In the genomic region with DNA sequence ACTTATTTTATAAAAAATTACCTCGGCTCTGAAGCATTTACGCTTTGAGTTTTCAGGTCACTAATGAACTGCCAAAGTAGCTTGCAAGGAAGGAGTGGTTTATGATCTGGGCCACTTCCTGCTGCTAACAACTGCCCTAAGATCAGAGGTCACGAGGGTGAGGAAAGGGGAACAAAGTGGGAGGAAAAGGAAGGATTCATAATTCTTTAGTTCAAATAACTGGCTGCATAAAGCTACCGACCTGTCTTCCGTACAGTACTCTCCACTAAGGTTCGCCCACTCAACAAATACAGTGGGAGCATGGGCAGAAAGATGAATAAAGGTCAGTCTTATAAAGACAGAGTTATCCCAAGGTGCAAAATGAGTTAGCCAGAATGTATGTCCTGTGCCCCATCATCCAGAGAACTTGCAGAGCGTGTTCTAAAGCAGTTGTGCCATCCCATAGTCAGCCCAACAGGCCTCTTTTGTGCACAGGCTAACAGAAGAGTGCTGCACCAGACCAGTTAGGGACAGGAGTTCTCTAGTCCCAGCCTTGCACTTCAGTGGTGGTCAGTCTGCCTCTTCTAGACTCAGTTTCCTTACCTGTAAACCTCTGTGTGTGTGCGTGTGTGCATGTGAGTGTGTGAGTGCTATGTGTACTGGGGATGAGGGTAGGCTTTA, we compare ENCODE assay signal across 8 cellular contexts.
DNase-seq lines count a peak whose midpoint lies in the region; ATAC-seq and TF ChIP-seq lines count a peak whose summit lies in the region.

No MANE protein-coding gene starts in this region.

- H3K4me3 ChIP-seq in adrenal gland (peak overlapping the region in 1 of 4 donors; percentile 16), muscle layer of duodenum (ENCODE audit: low read depth in 1 of 2, low read length in 2 of 2) (peak overlapping the region in 1 of 2 donors; percentile 60), SJCRH30 (no peak overlapping the region), testis (no peak overlapping the region)

- H3K27me3 ChIP-seq in adrenal gland: no peaks in the 10 kb centered on the region
- H3K27me3 ChIP-seq in muscle layer of duodenum (ENCODE audit: low read depth, low read length): no peaks in the 10 kb centered on the region
- H3K27me3 ChIP-seq in SJCRH30: no peaks in the 10 kb centered on the region
- H3K27me3 ChIP-seq in testis: no peaks in the 10 kb centered on the region

- no peaks in the 10 kb centered on the region for H3K9me3 ChIP-seq in adrenal gland (replicated peaks in 1 of 3)
- no peaks in the 10 kb centered on the region for H3K9me3 ChIP-seq in muscle layer of duodenum (ENCODE audit: control insufficient read depth in 1 of 2, low read length in 2 of 2)
- no peaks in the 10 kb centered on the region for H3K9me3 ChIP-seq in SJCRH30 (replicated peaks)
- no peaks in the 10 kb centered on the region for H3K9me3 ChIP-seq in testis

- TF ChIP-seq POLR2A in adrenal gland (IDR thresholded peaks at IDR 0.05) (no peak), testis (IDR thresholded peaks at IDR 0.05) (no peak)

- intact Hi-C loops in adrenal gland (cut with DNase I): no loop called here
- intact Hi-C loops in testis (cut with DNase I; ENCODE audit: low total_unique reads): no loop called here
- intact Hi-C loops in posterior vena cava (cut with DNase I): loop anchor here in 1 of 2 donors (10.0 kb wide), 1 partner anchor 49 kb away; no protein-coding TSS in a partner anchor

- no peaks in the 10 kb centered on the region for H3K36me3 ChIP-seq in adrenal gland (replicated peaks in 1 of 2)
- H3K36me3 ChIP-seq in muscle layer of duodenum (ENCODE audit: control insufficient read depth in 1 of 2, insufficient read depth in 2 of 2, low read length in 2 of 2): no peaks in the 10 kb centered on the region
- no peaks in the 10 kb centered on the region; the same call in 1 of the 2 replicates for H3K36me3 ChIP-seq in SJCRH30
- no peaks in the 10 kb centered on the region for H3K36me3 ChIP-seq in testis (ENCODE audit: low read depth, missing control alignments)

- H3K27ac ChIP-seq in adrenal gland (peak overlapping the region in 4 of 5 donors; percentile 37 to 84 (median 80)), muscle layer of duodenum (ENCODE audit: low read length) (peak overlapping the region; percentile 68), SJCRH30 (no peak overlapping the region), testis (peak overlapping the region in 1 of 2 donors; percentile 1)

- 59 to 69% (median 61%) methylated on average over 8 of the region's 8 CpGs for WGBS in adrenal gland, 4 donors
- 60 to 61% methylated on average over 8 of the region's 8 CpGs for WGBS in testis, 2 donors

- TF ChIP-seq CTCF in adrenal gland (IDR thresholded peaks at IDR 0.05) (no peak), testis (IDR thresholded peaks at IDR 0.05) (no peak)

- ATAC-seq in HG03135 (IDR thresholded peaks at IDR 0.05; ENCODE audit: unreplicated experiment) (peak; percentile 45), GM21360 (IDR thresholded peaks at IDR 0.05; ENCODE audit: unreplicated experiment) (no peak)

- peak; percentile 42 for DNase-seq in COLO829 (ENCODE audit: low spot score)
- peak in 2 of 7 donors; percentile 31 to 49 for DNase-seq in adrenal gland
- no peak for DNase-seq in SJCRH30
- DNase-seq in testis: no peak
- no peak for DNase-seq in posterior vena cava (ENCODE audit: low spot score)

- H3K4me1 ChIP-seq in adrenal gland (replicated peaks in 1 of 2) (peaks cover 45 to 67% of the 10 kb centered on the region in 2 donors), muscle layer of duodenum (ENCODE audit: control insufficient read depth in 1 of 2, insufficient read depth in 2 of 2, low read length in 2 of 2) (peaks cover 27 to 37% of the 10 kb centered on the region in 2 donors), SJCRH30 (peaks cover 2% of the 10 kb centered on the region; the same call in 1 of the 2 replicates), testis (peaks cover 38% of the 10 kb centered on the region)
